Comparison of ENCODE assay signal across 8 cellular contexts in the genomic region with DNA sequence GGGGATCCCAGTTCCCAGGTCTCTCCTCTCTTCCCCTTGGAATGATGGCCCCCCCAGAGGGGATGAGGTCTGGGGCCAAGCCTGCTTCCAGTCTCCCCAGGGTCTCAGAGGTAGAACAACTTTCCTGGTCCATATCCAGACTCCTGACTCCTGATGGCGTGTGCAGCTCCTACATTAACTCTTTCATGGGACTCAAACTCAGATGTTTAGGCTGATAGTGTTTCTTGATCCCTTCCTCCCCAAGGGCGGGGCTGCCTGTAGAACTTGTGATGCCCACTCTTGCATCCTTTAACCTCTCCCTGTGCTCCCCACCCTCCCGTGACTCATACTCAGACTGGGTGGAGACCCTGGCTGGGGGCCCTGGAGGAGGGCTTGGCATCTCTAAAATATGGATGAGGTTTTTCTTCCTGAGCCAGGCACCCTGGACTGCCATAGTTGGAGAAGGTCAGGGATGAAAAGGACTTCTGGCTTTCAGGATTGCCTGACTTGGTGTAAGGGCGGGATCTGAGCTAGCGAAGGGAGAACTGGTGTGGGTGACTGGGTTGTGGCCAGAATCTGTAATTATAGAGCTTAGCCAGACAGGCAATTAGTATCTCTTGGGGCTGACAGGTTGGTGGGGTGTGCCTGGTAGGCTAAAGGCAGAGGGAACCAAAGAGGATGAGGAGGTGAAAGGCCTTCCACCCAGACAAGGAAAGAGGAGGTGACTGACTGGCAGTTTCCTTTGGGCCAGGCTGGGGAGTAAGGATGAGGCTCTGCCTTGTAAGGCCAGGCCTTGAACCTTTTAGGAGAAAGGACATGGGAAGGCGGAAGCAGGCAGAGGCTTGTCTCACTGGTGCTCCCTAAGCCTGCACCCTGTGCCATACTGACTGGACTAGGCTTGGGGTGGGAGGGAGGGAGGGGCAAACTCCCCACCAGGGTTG. TPM values are rescaled to one million over a fixed set of nuclear protein-coding genes. Genes with fewer than 3 reads are reported as not detected.
DNase-seq lines count a peak whose midpoint lies in the region; ATAC-seq and TF ChIP-seq lines count a peak whose summit lies in the region.

No MANE protein-coding gene starts in this region.

- H3K36me3 ChIP-seq in cardiac muscle cell (peaks cover 13% of the 10 kb centered on the region), skeletal muscle tissue (ENCODE audit: control insufficient read depth in 3 of 3, insufficient read depth in 3 of 3, low read length in 3 of 3) (peaks cover 0 to 8% (median 0%) of the 10 kb centered on the region in 3 donors)

- H3K4me1 ChIP-seq in cardiac muscle cell (ENCODE audit: low read depth) (peaks cover 27% of the 10 kb centered on the region), skeletal muscle tissue (ENCODE audit: control insufficient read depth in 3 of 3, insufficient read depth in 3 of 3, low read length in 3 of 3) (peaks cover 29 to 33% (median 31%) of the 10 kb centered on the region in 3 donors)

- no peaks in the 10 kb centered on the region for H3K9me3 ChIP-seq in cardiac muscle cell (ENCODE audit: low read depth)
- H3K9me3 ChIP-seq in skeletal muscle tissue (ENCODE audit: control insufficient read depth in 3 of 3, low read length in 3 of 3), result no peaks in the 10 kb centered on the region

- H3K4me3 Mint-ChIP-seq in activated naive CD4-positive, alpha-beta T cell treated with anti-CD3 and anti-CD28 coated beads, Interleukin-2, amount 50 U/mL, for 24 hours, result peak overlapping the region; percentile 95
- peak overlapping the region; percentile 91 for H3K4me3 Mint-ChIP-seq in activated T-cell treated with anti-CD3 and anti-CD28 coated beads, Interleukin-2, amount 50 U/mL, for 4 hours

- peak overlapping the region; percentile 80 for H3K27ac Mint-ChIP-seq in activated naive CD4-positive, alpha-beta T cell treated with anti-CD3 and anti-CD28 coated beads, Interleukin-2, amount 50 U/mL, for 24 hours

- H3K4me3 ChIP-seq in cardiac muscle cell (peak overlapping the region; percentile 94), skeletal muscle tissue (ENCODE audit: low read length in 3 of 3) (peak overlapping the region; percentile 41 to 79 (median 65))

- ATAC-seq in activated T-cell treated with anti-CD3 and anti-CD28 coated beads, Interleukin-2, amount 50 U/mL, for 4 hours, result no peak
- no peak for ATAC-seq in HG03280 (IDR thresholded peaks at IDR 0.05; ENCODE audit: unreplicated experiment)

- no peaks in the 10 kb centered on the region for H3K9me3 Mint-ChIP-seq in activated naive CD4-positive, alpha-beta T cell treated with anti-CD3 and anti-CD28 coated beads, Interleukin-2, amount 50 U/mL, for 24 hours
- no peaks in the 10 kb centered on the region for H3K9me3 Mint-ChIP-seq in activated T-cell treated with anti-CD3 and anti-CD28 coated beads, Interleukin-2, amount 50 U/mL, for 4 hours

- H3K36me3 Mint-ChIP-seq in activated naive CD4-positive, alpha-beta T cell treated with anti-CD3 and anti-CD28 coated beads, Interleukin-2, amount 50 U/mL, for 24 hours, result no peaks in the 10 kb centered on the region
- peaks cover 6% of the 10 kb centered on the region for H3K36me3 Mint-ChIP-seq in activated T-cell treated with anti-CD3 and anti-CD28 coated beads, Interleukin-2, amount 50 U/mL, for 4 hours (ENCODE audit: insufficient read depth)

- peak overlapping the region in 1 of 3 donors; percentile 73 for H3K9ac ChIP-seq in skeletal muscle tissue (ENCODE audit: low read depth in 1 of 3, low read length in 3 of 3)

- peaks cover 54% of the 10 kb centered on the region for H3K4me1 Mint-ChIP-seq in activated naive CD4-positive, alpha-beta T cell treated with anti-CD3 and anti-CD28 coated beads, Interleukin-2, amount 50 U/mL, for 24 hours
- peaks cover 55% of the 10 kb centered on the region for H3K4me1 Mint-ChIP-seq in activated T-cell treated with anti-CD3 and anti-CD28 coated beads, Interleukin-2, amount 50 U/mL, for 4 hours (ENCODE audit: low read depth)

- H3K27me3 ChIP-seq in cardiac muscle cell (no peaks in the 10 kb centered on the region), skeletal muscle tissue (ENCODE audit: control insufficient read depth in 3 of 3, insufficient read depth in 3 of 3, low read length in 3 of 3) (peaks cover 13 to 57% (median 49%) of the 10 kb centered on the region in 3 donors)

- no peaks in the 10 kb centered on the region for H3K27me3 Mint-ChIP-seq in activated naive CD4-positive, alpha-beta T cell treated with anti-CD3 and anti-CD28 coated beads, Interleukin-2, amount 50 U/mL, for 24 hours
- H3K27me3 Mint-ChIP-seq in activated T-cell treated with anti-CD3 and anti-CD28 coated beads, Interleukin-2, amount 50 U/mL, for 4 hours (ENCODE audit: low read depth), result peaks cover 2% of the 10 kb centered on the region

- DNase-seq in activated naive CD4-positive, alpha-beta T cell treated with Interleukin-2 at 50 U/mL for 16 hours, result no peak
- DNase-seq in activated T-cell treated with anti-CD3 and anti-CD28 coated beads, Interleukin-2, amount 50 U/mL, for 4 hours, result no peak
- DNase-seq in cardiac muscle cell (ENCODE audit: low read depth in 1 of 2, low spot score in 1 of 2) (peak in 1 of 2 donors; percentile 46), epidermal melanocyte (ENCODE audit: insufficient read length, low spot score) (no peak)
- DNase-seq in stimulated activated CD4-positive, alpha-beta T cell treated with anti-CD3 and anti-CD28 coated beads, Interleukin-2, amount 100 ng/mL, for 48 hours, result no peak

- TF ChIP-seq CTCF in cardiac muscle cell (IDR thresholded peaks at IDR 0.05; ENCODE audit: low read depth, low read length), result no peak

- H3K27ac ChIP-seq in cardiac muscle cell, result peak overlapping the region; percentile 88
- peak overlapping the region; percentile 80 for H3K27ac ChIP-seq in skeletal muscle tissue (ENCODE audit: low read depth, low read length)

RNA-seq across cellular contexts. Expression of gene ATP8B2, which starts 1.5 kb away (rescaled TPM):
- total RNA-seq in activated T-cell treated with anti-CD3 and anti-CD28 coated beads, Interleukin-2, amount 50 U/mL, for 4 hours, result 10 to 100 TPM; 73.1 to 74.9 (median 73.4) TPM
- 102 and 116 TPM in 2 replicates for total RNA-seq in cardiac muscle cell
- 12.8 and 13.5 TPM in 2 replicates for polyA plus RNA-seq in cardiac muscle cell
- 23.0 TPM for total RNA-seq in skeletal muscle tissue

RNA-seq across cellular contexts. Expression of gene AQP10, which starts 5.9 kb away (rescaled TPM):
- total RNA-seq in activated T-cell treated with anti-CD3 and anti-CD28 coated beads, Interleukin-2, amount 50 U/mL, for 4 hours, result not detected
- total RNA-seq in cardiac muscle cell, result 4.8 and 11.2 TPM in 2 replicates
- polyA plus RNA-seq in cardiac muscle cell, result 5.4 and 20.6 TPM in 2 replicates
- total RNA-seq in skeletal muscle tissue, result not detected

RNA-seq across cellular contexts. Expression of gene HAX1, which starts 54.4 kb away (rescaled TPM):
- 100 to 1,000 TPM; 131 to 178 (median 157) TPM for total RNA-seq in activated T-cell treated with anti-CD3 and anti-CD28 coated beads, Interleukin-2, amount 50 U/mL, for 4 hours
- total RNA-seq in cardiac muscle cell (92.1 and 101 TPM in 2 replicates), skeletal muscle tissue (98.6 TPM)
- 106 and 112 TPM in 2 replicates for polyA plus RNA-seq in cardiac muscle cell
